In genomic region chr17:59152925-59153324, GRCh38 we compare ENCODE assay signal across 13 cellular contexts. TPM values are rescaled to one million over a fixed set of nuclear protein-coding genes. Genes with fewer than 3 reads are reported as not detected.
A peak's percentile ranks its signal among the peaks of the same experiment; 100 is the strongest.
DNase-seq lines count a peak whose midpoint lies in the region; ATAC-seq, FAIRE-seq and TF ChIP-seq lines count a peak whose summit lies in the region.
"Had no signal": no experiment of that assay in that cellular context is flagged by ENCODE, and none has a peak within 500 bp of the region (broad histone marks: within the 10 kb centered on the region; RNA-seq: fewer than 3 reads in every experiment).

No MANE protein-coding gene starts in this region.

- H3K4me1 ChIP-seq in endothelial cell of umbilical vein (ENCODE audit: control insufficient read depth, extremely low read depth, insufficient read depth, low read length) (peaks cover 44% of the 10 kb centered on the region), thyroid gland (peaks cover 19 to 22% of the 10 kb centered on the region in 2 donors)

- TF ChIP-seq CTCF in NB4 (IDR thresholded peaks at IDR 0.05; ENCODE audit: low read depth, low read length) (no peak), endothelial cell of umbilical vein (IDR thresholded peaks at IDR 0.05; ENCODE audit: extremely low read depth in 1 of 2, insufficient read depth in 1 of 2, low read depth in 1 of 2, low read length in 2 of 2) (no peak), thyroid gland (IDR thresholded peaks at IDR 0.05) (no peak)

- no TSS peak for BruUV-seq in endothelial cell of umbilical vein (replicated peaks; lab: Mats Ljungman, UMichigan)

- dilution Hi-C loops in endothelial cell of umbilical vein (cut with MboI; ENCODE audit: extremely low pct_ligation_motif_present, low sequenced_read_pairs) = no loop called here

- peak overlapping the region; percentile 43 for H3K27ac ChIP-seq in endothelial cell of umbilical vein (ENCODE audit: insufficient read depth, low read depth, low read length)
- H3K27ac ChIP-seq in thyroid gland = no peak overlapping the region

- no peak for ATAC-seq in activated T-cell treated with anti-CD3 and anti-CD28 coated beads, Interleukin-2, amount 50 U/mL, for 72 hours (replicated peaks in 1 of 2)
- no peak for ATAC-seq in activated T-cell treated with anti-CD3 and anti-CD28 coated beads, Interleukin-2, amount 50 U/mL, for 4 hours
- ATAC-seq: activated T-helper 17 cell treated with anti-CD3 and anti-CD28 coated beads, Interleukin-2, amount 50 U/mL, for 72 hours had no signal

- H3K36me3 ChIP-seq in endothelial cell of umbilical vein (ENCODE audit: control insufficient read depth in 2 of 2, extremely low read depth in 1 of 2, insufficient read depth in 2 of 2, low read length in 2 of 2) = no peaks in the 10 kb centered on the region
- H3K36me3 ChIP-seq in thyroid gland = no peaks in the 10 kb centered on the region
- H3K36me3 ChIP-seq: sigmoid colon, vagina had no signal

- no peak for DNase-seq in activated T-cell treated with anti-CD3 and anti-CD28 coated beads, Interleukin-2, amount 50 U/mL, for 72 hours
- no peak for DNase-seq in activated T-cell treated with anti-CD3 and anti-CD28 coated beads, Interleukin-2, amount 50 U/mL, for 4 hours
- no peak for DNase-seq in NB4 (ENCODE audit: low read depth)
- DNase-seq in endothelial cell of umbilical vein (ENCODE audit: low read depth, low spot score) = peak; percentile 14
- peak; percentile 11 for DNase-seq in superior temporal gyrus (ENCODE audit: extremely low spot score)
- no peak for DNase-seq in NCI-H1694 treated with DMSO at 0.1 percent for 48 hours (lab: John Stamatoyannopoulos, UW)
- no peak for DNase-seq in NCI-H1105 treated with DMSO at 0.1 percent for 48 hours (lab: John Stamatoyannopoulos, UW)
- no peak for DNase-seq in thyroid gland
- DNase-seq: hippocampal formation, NCI-H1092, sigmoid colon had no signal

- POLR2A ChIA-PET in endothelial cell of umbilical vein (lab: Charles Lee) = no interaction called here

- peak overlapping the region; percentile 76 for H3K27ac Mint-ChIP-seq in activated T-cell treated with anti-CD3 and anti-CD28 coated beads, Interleukin-2, amount 50 U/mL, for 72 hours
- H3K27ac Mint-ChIP-seq: activated T-helper 17 cell treated with anti-CD3 and anti-CD28 coated beads, Interleukin-2, amount 50 U/mL, for 72 hours had no signal

- no peaks in the 10 kb centered on the region for H3K27me3 ChIP-seq in endothelial cell of umbilical vein (ENCODE audit: control insufficient read depth in 2 of 2, insufficient read depth in 2 of 2, low read length in 2 of 2)
- no peaks in the 10 kb centered on the region for H3K27me3 ChIP-seq in thyroid gland
- H3K27me3 ChIP-seq: sigmoid colon, vagina had no signal

- H3K4me1 Mint-ChIP-seq in activated T-cell treated with anti-CD3 and anti-CD28 coated beads, Interleukin-2, amount 50 U/mL, for 72 hours (ENCODE audit: low read depth) = peaks cover 50% of the 10 kb centered on the region
- H3K4me1 Mint-ChIP-seq in activated T-cell treated with anti-CD3 and anti-CD28 coated beads, Interleukin-2, amount 50 U/mL, for 4 hours (ENCODE audit: low read depth) = peaks cover 45% of the 10 kb centered on the region

- no peaks in the 10 kb centered on the region for H3K9me1 ChIP-seq in endothelial cell of umbilical vein (replicated peaks; ENCODE audit: control insufficient read depth, extremely low read depth, insufficient read depth, low read length)

- peaks cover 89% of the 10 kb centered on the region for H3K79me2 ChIP-seq in endothelial cell of umbilical vein (ENCODE audit: control insufficient read depth, insufficient read depth, low read length)

- no peaks in the 10 kb centered on the region for H3K9me3 Mint-ChIP-seq in activated T-cell treated with anti-CD3 and anti-CD28 coated beads, Interleukin-2, amount 50 U/mL, for 72 hours
- no peaks in the 10 kb centered on the region for H3K9me3 Mint-ChIP-seq in activated T-cell treated with anti-CD3 and anti-CD28 coated beads, Interleukin-2, amount 50 U/mL, for 4 hours
- H3K9me3 Mint-ChIP-seq: activated T-helper 17 cell treated with anti-CD3 and anti-CD28 coated beads, Interleukin-2, amount 50 U/mL, for 72 hours had no signal

- 50 to 78% methylated on average over 1 of the region's 1 CpG for WGBS in thyroid gland, 2 donors

- TF ChIP-seq POLR2A in NB4 (IDR thresholded peaks at IDR 0.05; ENCODE audit: extremely low read depth, insufficient read length) = no peak
- no peak for TF ChIP-seq POLR2A in endothelial cell of umbilical vein (IDR thresholded peaks at IDR 0.05; ENCODE audit: low read depth, low read length)
- no peak for TF ChIP-seq POLR2A in thyroid gland (IDR thresholded peaks at IDR 0.05)

- H4K20me1 ChIP-seq in endothelial cell of umbilical vein (replicated peaks; ENCODE audit: control insufficient read depth, extremely low read depth, insufficient read depth, low read length) = no peaks in the 10 kb centered on the region

- CTCF ChIA-PET in endothelial cell of umbilical vein (lab: Charles Lee) = interaction anchor here (0.8 kb wide), 1 partner anchor 12 kb away, joined by 5 read pairs; no protein-coding TSS in a partner anchor

- H3K4me3 ChIP-seq in NB4 (ENCODE audit: low read depth, low read length) (peak overlapping the region; percentile 88), endothelial cell of umbilical vein (replicated peaks in 1 of 3; ENCODE audit: insufficient read depth in 1 of 3, low read depth in 1 of 3, low read length in 3 of 3) (peak overlapping the region in 2 of 3 experiments; percentile 15 to 92), thyroid gland (replicated peaks in 1 of 3) (no peak overlapping the region)

- no peak overlapping the region for H3K4me3 Mint-ChIP-seq in activated T-cell treated with anti-CD3 and anti-CD28 coated beads, Interleukin-2, amount 50 U/mL, for 72 hours
- no peak overlapping the region for H3K4me3 Mint-ChIP-seq in activated T-cell treated with anti-CD3 and anti-CD28 coated beads, Interleukin-2, amount 50 U/mL, for 4 hours

- FAIRE-seq in endothelial cell of umbilical vein (lab: Jason Lieb, UNC) = no peak

- peaks cover 0 to 6% of the 10 kb centered on the region in 2 donors for H3K36me3 Mint-ChIP-seq in activated T-cell treated with anti-CD3 and anti-CD28 coated beads, Interleukin-2, amount 50 U/mL, for 72 hours (ENCODE audit: insufficient read depth in 2 of 2)
- H3K36me3 Mint-ChIP-seq in activated T-cell treated with anti-CD3 and anti-CD28 coated beads, Interleukin-2, amount 50 U/mL, for 4 hours (ENCODE audit: insufficient read depth) = no peaks in the 10 kb centered on the region

- peak overlapping the region; percentile 96 for H3K9ac ChIP-seq in endothelial cell of umbilical vein (replicated peaks; ENCODE audit: extremely low read depth, insufficient read depth, low read length)

- H3K4me2 ChIP-seq in endothelial cell of umbilical vein (ENCODE audit: insufficient read depth, low read length) = peak overlapping the region; percentile 89

- H3K9me3 ChIP-seq in endothelial cell of umbilical vein (replicated peaks; ENCODE audit: control insufficient read depth, insufficient read depth, low read length) (no peaks in the 10 kb centered on the region), thyroid gland (no peaks in the 10 kb centered on the region)
- H3K9me3 ChIP-seq: sigmoid colon, vagina had no signal

- intact Hi-C loops in endothelial cell of umbilical vein (cut with micrococcal nuclease) = loop anchor here (5.0 to 10.0 kb wide), 2 partner anchors 61 to 462 kb away; partner anchors contain the start of gene CLTC
- intact Hi-C loops in thyroid gland (cut with DNase I) = loop anchor here (10.0 kb wide), 1 partner anchor 48 kb away; the partner anchor contains the start of gene TRIM37

- no peaks in the 10 kb centered on the region for H3K27me3 Mint-ChIP-seq in activated T-cell treated with anti-CD3 and anti-CD28 coated beads, Interleukin-2, amount 50 U/mL, for 72 hours (ENCODE audit: low read depth)
- H3K27me3 Mint-ChIP-seq in activated T-cell treated with anti-CD3 and anti-CD28 coated beads, Interleukin-2, amount 50 U/mL, for 4 hours (ENCODE audit: low read depth) = no peaks in the 10 kb centered on the region
- H3K27me3 Mint-ChIP-seq: activated T-helper 17 cell treated with anti-CD3 and anti-CD28 coated beads, Interleukin-2, amount 50 U/mL, for 72 hours had no signal

- no peak overlapping the region for H2AFZ ChIP-seq in endothelial cell of umbilical vein (ENCODE audit: low read depth, low read length)

RNA-seq across cellular contexts. Expression of gene SKA2, which starts 2.1 kb away (rescaled TPM):
- 10 to 100 TPM; 62.7 to 71.8 TPM for total RNA-seq in activated T-cell treated with anti-CD3 and anti-CD28 coated beads, Interleukin-2, amount 50 U/mL, for 72 hours
- 10 to 100 TPM; 30.9 to 35.5 (median 33.4) TPM for total RNA-seq in activated T-cell treated with anti-CD3 and anti-CD28 coated beads, Interleukin-2, amount 50 U/mL, for 4 hours
- 78.1 and 79.6 TPM in 2 replicates for total RNA-seq in endothelial cell of umbilical vein
- polyA plus RNA-seq in endothelial cell of umbilical vein = 12.2 and 12.9 TPM in 2 replicates
- 27.1 and 33.0 TPM in 2 replicates for polyA plus RNA-seq in endothelial cell of umbilical vein (2011; cell fraction: cytosol; rRNA removed)
- polyA plus RNA-seq in endothelial cell of umbilical vein (2011; cell fraction: nucleus; rRNA removed) = 6.1 and 7.9 TPM in 2 replicates
- polyA plus RNA-seq in endothelial cell of umbilical vein (2012) = 72.1 and 125 TPM in 2 replicates
- 15.2 and 18.4 TPM in 2 replicates for polyA minus RNA-seq in endothelial cell of umbilical vein
- 22.7 TPM for polyA minus RNA-seq in endothelial cell of umbilical vein (2011; cell fraction: cytosol; rRNA and poly(A)+ RNA removed)
- polyA minus RNA-seq in endothelial cell of umbilical vein (2011; cell fraction: nucleus; rRNA and poly(A)+ RNA removed) = 12.1 and 16.6 TPM in 2 replicates
- total RNA-seq in thyroid gland = 10 to 100 TPM; 41.2 to 65.3 (median 46.8) TPM

RNA-seq across cellular contexts. Expression of gene PRR11, which starts 2.6 kb away (rescaled TPM):
- total RNA-seq in activated T-cell treated with anti-CD3 and anti-CD28 coated beads, Interleukin-2, amount 50 U/mL, for 72 hours = 100 to 1,000 TPM in 1 of 2 donors, 10 to 100 TPM in 1; 99.5 to 108 TPM
- total RNA-seq in activated T-cell treated with anti-CD3 and anti-CD28 coated beads, Interleukin-2, amount 50 U/mL, for 4 hours = 1 to 10 TPM; 1.8 to 2.3 (median 1.8) TPM
- total RNA-seq in endothelial cell of umbilical vein (82.1 and 86.3 TPM in 2 replicates), thyroid gland (1 to 10 TPM in 3 of 4 donors, under 1 TPM in 1; 0.89 to 2.2 (median 1.3) TPM)
- polyA plus RNA-seq in endothelial cell of umbilical vein = 22.5 and 28.8 TPM in 2 replicates
- polyA plus RNA-seq in endothelial cell of umbilical vein (2011; cell fraction: cytosol; rRNA removed) = 44.9 and 53.9 TPM in 2 replicates
- 10.2 and 15.6 TPM in 2 replicates for polyA plus RNA-seq in endothelial cell of umbilical vein (2011; cell fraction: nucleus; rRNA removed)
- 39.9 and 60.0 TPM in 2 replicates for polyA plus RNA-seq in endothelial cell of umbilical vein (2012)
- polyA minus RNA-seq in endothelial cell of umbilical vein = 31.7 and 32.8 TPM in 2 replicates
- 37.8 TPM for polyA minus RNA-seq in endothelial cell of umbilical vein (2011; cell fraction: cytosol; rRNA and poly(A)+ RNA removed)
- polyA minus RNA-seq in endothelial cell of umbilical vein (2011; cell fraction: nucleus; rRNA and poly(A)+ RNA removed) = 10.6 and 17.0 TPM in 2 replicates

RNA-seq across cellular contexts. Expression of gene TRIM37, which starts 46.2 kb away (rescaled TPM):
- 10 to 100 TPM; 26.3 to 31.1 TPM for total RNA-seq in activated T-cell treated with anti-CD3 and anti-CD28 coated beads, Interleukin-2, amount 50 U/mL, for 72 hours
- 10 to 100 TPM; 25.6 to 27.0 (median 26.2) TPM for total RNA-seq in activated T-cell treated with anti-CD3 and anti-CD28 coated beads, Interleukin-2, amount 50 U/mL, for 4 hours
- total RNA-seq in endothelial cell of umbilical vein (37.1 and 41.9 TPM in 2 replicates), thyroid gland (10 to 100 TPM; 30.2 to 46.8 (median 34.2) TPM)
- polyA plus RNA-seq in endothelial cell of umbilical vein = 17.0 and 18.8 TPM in 2 replicates
- 24.2 and 26.2 TPM in 2 replicates for polyA plus RNA-seq in endothelial cell of umbilical vein (2011; cell fraction: cytosol; rRNA removed)
- 32.4 and 43.2 TPM in 2 replicates for polyA plus RNA-seq in endothelial cell of umbilical vein (2011; cell fraction: nucleus; rRNA removed)
- 41.3 and 45.6 TPM in 2 replicates for polyA plus RNA-seq in endothelial cell of umbilical vein (2012)
- 82.1 and 191 TPM in 2 replicates for polyA minus RNA-seq in endothelial cell of umbilical vein
- 24.5 TPM for polyA minus RNA-seq in endothelial cell of umbilical vein (2011; cell fraction: cytosol; rRNA and poly(A)+ RNA removed)
- 69.0 and 99.8 TPM in 2 replicates for polyA minus RNA-seq in endothelial cell of umbilical vein (2011; cell fraction: nucleus; rRNA and poly(A)+ RNA removed)

RNA-seq across cellular contexts. Expression of gene SMG8, which starts 56.9 kb away (rescaled TPM):
- 10 to 100 TPM; 12.8 to 14.5 TPM for total RNA-seq in activated T-cell treated with anti-CD3 and anti-CD28 coated beads, Interleukin-2, amount 50 U/mL, for 72 hours
- total RNA-seq in activated T-cell treated with anti-CD3 and anti-CD28 coated beads, Interleukin-2, amount 50 U/mL, for 4 hours = 10 to 100 TPM; 21.1 to 23.0 (median 21.5) TPM
- 17.1 and 18.8 TPM in 2 replicates for total RNA-seq in endothelial cell of umbilical vein
- polyA plus RNA-seq in endothelial cell of umbilical vein = 9.5 and 11.0 TPM in 2 replicates
- polyA plus RNA-seq in endothelial cell of umbilical vein (2011; cell fraction: cytosol; rRNA removed) = 8.8 and 10.6 TPM in 2 replicates
- polyA plus RNA-seq in endothelial cell of umbilical vein (2011; cell fraction: nucleus; rRNA removed) = 9.5 and 10.6 TPM in 2 replicates
- 16.6 and 18.1 TPM in 2 replicates for polyA plus RNA-seq in endothelial cell of umbilical vein (2012)
- polyA minus RNA-seq in endothelial cell of umbilical vein = 19.9 and 23.9 TPM in 2 replicates
- 9.9 TPM for polyA minus RNA-seq in endothelial cell of umbilical vein (2011; cell fraction: cytosol; rRNA and poly(A)+ RNA removed)
- 11.8 and 14.1 TPM in 2 replicates for polyA minus RNA-seq in endothelial cell of umbilical vein (2011; cell fraction: nucleus; rRNA and poly(A)+ RNA removed)
- total RNA-seq in thyroid gland = 10 to 100 TPM in 3 of 4 donors, 1 to 10 TPM in 1; 7.8 to 14.6 (median 12.1) TPM

Comparison
In these comparisons a context has a peak if more than half of its experiments do, and no peak if none do; other contexts are left out.
1. RNA of gene PRR11, which starts 2.6 kb away (total RNA-seq): 99.5 to 108 TPM in activated T-cell treated with anti-CD3 and anti-CD28 coated beads, Interleukin-2, amount 50 U/mL, for 72 hours and 82.1 to 86.3 TPM in endothelial cell of umbilical vein; 1.8 to 2.3 TPM in activated T-cell treated with anti-CD3 and anti-CD28 coated beads, Interleukin-2, amount 50 U/mL, for 4 hours and 0.89 to 2.2 TPM in thyroid gland; every median in the first group is over 10 times any median in the second.
2. DNase-seq: peak in endothelial cell of umbilical vein (single experiment) and superior temporal gyrus (single experiment); none in activated T-cell treated with anti-CD3 and anti-CD28 coated beads, Interleukin-2, amount 50 U/mL, for 72 hours (0 of 2), activated T-cell treated with anti-CD3 and anti-CD28 coated beads, Interleukin-2, amount 50 U/mL, for 4 hours (single experiment), NB4 (single experiment), NCI-H1694 treated with DMSO at 0.1 percent for 48 hours (single experiment), NCI-H1105 treated with DMSO at 0.1 percent for 48 hours (single experiment) and thyroid gland (0 of 2).
3. H3K4me3 ChIP-seq: peak in NB4 (single experiment) and endothelial cell of umbilical vein (2 of 3); none in thyroid gland (0 of 3).